Comparison of ENCODE assay signal across 40 cellular contexts in genomic region chr5:136388474-136388873, GRCh38. TPM values are rescaled to one million over a fixed set of nuclear protein-coding genes. Genes with fewer than 3 reads are reported as not detected.
"Had no signal": no experiment of that assay in that cellular context is flagged by ENCODE, and none has a peak within 500 bp of the region (broad histone marks: within the 10 kb centered on the region; RNA-seq: fewer than 3 reads in every experiment).

No MANE protein-coding gene starts in this region.

- H3K4me3 ChIP-seq: ascending aorta, cardiac muscle cell had no signal

- DNase-seq: activated CD4-positive, alpha-beta memory T cell treated with anti-CD3 and anti-CD28 coated beads, Interleukin-2, amount 10 ng/mL, durations not matched to agents 7 days and 5 days; activated CD4-positive, alpha-beta T cell treated with anti-CD3 and anti-CD28 coated beads for 1 hour; activated CD4-positive, alpha-beta T cell treated with anti-CD3 and anti-CD28 coated beads for 36 hours; activated CD4-positive, alpha-beta T cell treated with anti-CD3 and anti-CD28 coated beads for 48 hours; activated CD4-positive, alpha-beta T cell treated with anti-CD3 and anti-CD28 coated beads, Interleukin-2, amount 50 U/mL, for 48 hours; activated CD4-positive, CD25-positive, alpha-beta regulatory T cell; activated CD8-positive, alpha-beta memory T cell treated with anti-CD3 and anti-CD28 coated beads for 24 hours; activated CD8-positive, alpha-beta memory T cell treated with anti-CD3 and anti-CD28 coated beads, Interleukin-2, amount 10 ng/mL, durations not matched to agents 7 days and 5 days; activated CD8-positive, alpha-beta memory T cell treated with anti-CD3 and anti-CD28 coated beads, Interleukin-2, amount 50 U/mL, for 48 hours; activated CD8-positive, alpha-beta T cell treated with anti-CD3 and anti-CD28 coated beads, Interleukin-2, amount 10 ng/mL, durations not matched to agents 7 days and 5 days; activated effector memory CD4-positive, alpha-beta T cell treated with Interleukin-2 at 50 U/mL for 16 hours; activated gamma-delta T cell; activated naive CD4-positive, alpha-beta T cell treated with anti-CD3 and anti-CD28 coated beads, Interleukin-2, amount 10 ng/mL, durations not matched to agents 7 days and 5 days; activated naive CD4-positive, alpha-beta T cell treated with Interleukin-2 at 50 U/mL for 16 hours; activated naive CD8-positive, alpha-beta T cell treated with anti-CD3 and anti-CD28 coated beads, Interleukin-2, amount 10 ng/mL, durations not matched to agents 7 days and 5 days; activated naive CD8-positive, alpha-beta T cell treated with anti-CD3 and anti-CD28 coated beads, Interleukin-2, amount 50 U/mL, for 24 hours; activated T-cell treated with anti-CD3 and anti-CD28 coated beads, Interleukin-2, amount 50 U/mL, for 24 hours; activated T-cell treated with anti-CD3 and anti-CD28 coated beads, Interleukin-2, amount 50 U/mL, for 48 hours; amygdala; anterior cingulate cortex; caudate nucleus; cerebellar nuclear complex; T-helper 1 cell; T-helper 2 cell; T-helper 9 cell had no signal

- H3K27ac Mint-ChIP-seq: activated CD4-positive, alpha-beta memory T cell treated with anti-CD3 and anti-CD28 coated beads, Interleukin-2, amount 10 ng/mL, durations not matched to agents 7 days and 5 days; activated CD4-positive, alpha-beta T cell treated with anti-CD3 and anti-CD28 coated beads for 36 hours; activated CD8-positive, alpha-beta memory T cell treated with anti-CD3 and anti-CD28 coated beads, Interleukin-2, amount 10 ng/mL, durations not matched to agents 7 days and 5 days; activated CD8-positive, alpha-beta T cell treated with anti-CD3 and anti-CD28 coated beads, Interleukin-2, amount 10 ng/mL, durations not matched to agents 7 days and 5 days; activated naive CD4-positive, alpha-beta T cell treated with anti-CD3 and anti-CD28 coated beads, Interleukin-2, amount 10 ng/mL, durations not matched to agents 7 days and 5 days; activated naive CD4-positive, alpha-beta T cell treated with anti-CD3 and anti-CD28 coated beads, Interleukin-2, amount 50 U/mL, for 24 hours; activated naive CD8-positive, alpha-beta T cell; activated naive CD8-positive, alpha-beta T cell treated with anti-CD3 and anti-CD28 coated beads, Interleukin-2, amount 10 ng/mL, durations not matched to agents 7 days and 5 days; activated naive CD8-positive, alpha-beta T cell treated with anti-CD3 and anti-CD28 coated beads, Interleukin-2, amount 50 U/mL, for 24 hours; activated T-cell treated with anti-CD3 and anti-CD28 coated beads, Interleukin-2, amount 50 U/mL, for 24 hours; activated T-helper 2 cell treated with anti-CD3 and anti-CD28 coated beads, Interferon-gamma antibody, Interleukin-2, Interleukin-4, amounts not matched to agents 10 μg/mL and 5 μg/mL and 100 μg/mL, durations not matched to agents 14 hours and 24 hours and 36 hours; brain; T-helper 1 cell treated with Interleukin-12 subunit alpha and Interleukin-12 subunit beta and Interleukin-4 antibody, amounts not matched to agents 30 μg/mL and 1 μg/mL, for 36 hours; T-helper 2 cell treated with Interferon-gamma antibody and Interleukin-4, amounts not matched to agents 5 μg/mL and 100 μg/mL, for 36 hours had no signal

- H3K9me3 Mint-ChIP-seq: activated CD4-positive, alpha-beta memory T cell treated with anti-CD3 and anti-CD28 coated beads, Interleukin-2, amount 10 ng/mL, durations not matched to agents 7 days and 5 days; activated T-helper 2 cell treated with anti-CD3 and anti-CD28 coated beads, Interferon-gamma antibody, Interleukin-2, Interleukin-4, amounts not matched to agents 10 μg/mL and 5 μg/mL and 100 μg/mL, durations not matched to agents 14 hours and 24 hours and 36 hours; T-helper 1 cell treated with Interleukin-12 subunit alpha and Interleukin-12 subunit beta and Interleukin-4 antibody, amounts not matched to agents 30 μg/mL and 1 μg/mL, for 36 hours; T-helper 2 cell treated with Interferon-gamma antibody and Interleukin-4, amounts not matched to agents 5 μg/mL and 100 μg/mL, for 36 hours had no signal

- ATAC-seq: activated CD4-positive, alpha-beta T cell treated with anti-CD3 and anti-CD28 coated beads for 36 hours; activated CD4-positive, CD25-positive, alpha-beta regulatory T cell treated with anti-CD3 and anti-CD28 coated beads, Interleukin-2, amount 50 U/mL, for 24 hours; activated CD8-positive, alpha-beta memory T cell treated with anti-CD3 and anti-CD28 coated beads, Interleukin-2, amount 10 ng/mL, durations not matched to agents 7 days and 5 days; activated CD8-positive, alpha-beta T cell treated with anti-CD3 and anti-CD28 coated beads, Interleukin-2, amount 10 ng/mL, durations not matched to agents 7 days and 5 days; activated naive CD8-positive, alpha-beta T cell treated with anti-CD3 and anti-CD28 coated beads, Interleukin-2, amount 50 U/mL, for 24 hours had no signal

- H3K4me3 Mint-ChIP-seq: activated CD4-positive, alpha-beta memory T cell treated with anti-CD3 and anti-CD28 coated beads, Interleukin-2, amount 10 ng/mL, durations not matched to agents 7 days and 5 days; activated CD4-positive, alpha-beta T cell treated with anti-CD3 and anti-CD28 coated beads for 36 hours; activated CD8-positive, alpha-beta memory T cell treated with anti-CD3 and anti-CD28 coated beads, Interleukin-2, amount 10 ng/mL, durations not matched to agents 7 days and 5 days; activated CD8-positive, alpha-beta T cell treated with anti-CD3 and anti-CD28 coated beads, Interleukin-2, amount 10 ng/mL, durations not matched to agents 7 days and 5 days; activated naive CD4-positive, alpha-beta T cell treated with anti-CD3 and anti-CD28 coated beads, Interleukin-2, amount 10 ng/mL, durations not matched to agents 7 days and 5 days; activated naive CD4-positive, alpha-beta T cell treated with anti-CD3 and anti-CD28 coated beads, Interleukin-2, amount 50 U/mL, for 24 hours; activated naive CD8-positive, alpha-beta T cell; activated naive CD8-positive, alpha-beta T cell treated with anti-CD3 and anti-CD28 coated beads, Interleukin-2, amount 10 ng/mL, durations not matched to agents 7 days and 5 days; activated naive CD8-positive, alpha-beta T cell treated with anti-CD3 and anti-CD28 coated beads, Interleukin-2, amount 50 U/mL, for 24 hours; activated T-cell treated with anti-CD3 and anti-CD28 coated beads, Interleukin-2, amount 50 U/mL, for 24 hours; brain; central memory CD8-positive, alpha-beta T cell; T-helper 1 cell treated with Interleukin-12 subunit alpha and Interleukin-12 subunit beta and Interleukin-4 antibody, amounts not matched to agents 30 μg/mL and 1 μg/mL, for 36 hours; T-helper 2 cell treated with Interferon-gamma antibody and Interleukin-4, amounts not matched to agents 5 μg/mL and 100 μg/mL, for 36 hours had no signal

- H3K36me3 ChIP-seq: ascending aorta, cardiac muscle cell had no signal

- H3K4me1 ChIP-seq: ascending aorta had no signal

- H3K27me3 Mint-ChIP-seq: activated CD4-positive, alpha-beta memory T cell treated with anti-CD3 and anti-CD28 coated beads, Interleukin-2, amount 10 ng/mL, durations not matched to agents 7 days and 5 days; activated CD8-positive, alpha-beta memory T cell treated with anti-CD3 and anti-CD28 coated beads, Interleukin-2, amount 10 ng/mL, durations not matched to agents 7 days and 5 days; activated naive CD4-positive, alpha-beta T cell treated with anti-CD3 and anti-CD28 coated beads, Interleukin-2, amount 10 ng/mL, durations not matched to agents 7 days and 5 days; activated naive CD8-positive, alpha-beta T cell; activated naive CD8-positive, alpha-beta T cell treated with anti-CD3 and anti-CD28 coated beads, Interleukin-2, amount 10 ng/mL, durations not matched to agents 7 days and 5 days had no signal

- H3K36me3 Mint-ChIP-seq: activated CD8-positive, alpha-beta memory T cell treated with anti-CD3 and anti-CD28 coated beads, Interleukin-2, amount 10 ng/mL, durations not matched to agents 7 days and 5 days; activated naive CD4-positive, alpha-beta T cell treated with anti-CD3 and anti-CD28 coated beads, Interleukin-2, amount 10 ng/mL, durations not matched to agents 7 days and 5 days; activated naive CD4-positive, alpha-beta T cell treated with anti-CD3 and anti-CD28 coated beads, Interleukin-2, amount 50 U/mL, for 24 hours; activated naive CD8-positive, alpha-beta T cell; activated naive CD8-positive, alpha-beta T cell treated with anti-CD3 and anti-CD28 coated beads, Interleukin-2, amount 10 ng/mL, durations not matched to agents 7 days and 5 days; brain had no signal

- H3K27ac ChIP-seq: ascending aorta, cardiac muscle cell, VCaP had no signal

- H3K9me3 ChIP-seq: ascending aorta had no signal

- FAIRE-seq: bronchial epithelial cell, TTC549 had no signal

- H3K4me1 Mint-ChIP-seq: activated CD4-positive, alpha-beta memory T cell treated with anti-CD3 and anti-CD28 coated beads, Interleukin-2, amount 10 ng/mL, durations not matched to agents 7 days and 5 days; activated CD4-positive, alpha-beta T cell treated with anti-CD3 and anti-CD28 coated beads for 36 hours; activated CD8-positive, alpha-beta memory T cell treated with anti-CD3 and anti-CD28 coated beads, Interleukin-2, amount 10 ng/mL, durations not matched to agents 7 days and 5 days; activated naive CD4-positive, alpha-beta T cell treated with anti-CD3 and anti-CD28 coated beads, Interleukin-2, amount 10 ng/mL, durations not matched to agents 7 days and 5 days; activated naive CD4-positive, alpha-beta T cell treated with anti-CD3 and anti-CD28 coated beads, Interleukin-2, amount 50 U/mL, for 24 hours; activated naive CD8-positive, alpha-beta T cell treated with anti-CD3 and anti-CD28 coated beads, Interleukin-2, amount 10 ng/mL, durations not matched to agents 7 days and 5 days; activated naive CD8-positive, alpha-beta T cell treated with anti-CD3 and anti-CD28 coated beads, Interleukin-2, amount 50 U/mL, for 24 hours; brain; central memory CD8-positive, alpha-beta T cell had no signal

- H3K27me3 ChIP-seq: ascending aorta, cardiac muscle cell had no signal

RNA-seq across cellular contexts. Expression of gene TRPC7, which starts 23.1 kb away (rescaled TPM):
- total RNA-seq: activated CD4-positive, alpha-beta memory T cell treated with anti-CD3 and anti-CD28 coated beads, Interleukin-2, amount 10 ng/mL, durations not matched to agents 7 days and 5 days; activated CD4-positive, alpha-beta T cell treated with anti-CD3 and anti-CD28 coated beads for 36 hours; activated CD8-positive, alpha-beta memory T cell treated with anti-CD3 and anti-CD28 coated beads, Interleukin-2, amount 10 ng/mL, durations not matched to agents 7 days and 5 days; activated CD8-positive, alpha-beta T cell treated with anti-CD3 and anti-CD28 coated beads, Interleukin-2, amount 10 ng/mL, durations not matched to agents 7 days and 5 days; activated naive CD8-positive, alpha-beta T cell treated with anti-CD3 and anti-CD28 coated beads, Interleukin-2, amount 10 ng/mL, durations not matched to agents 7 days and 5 days; activated T-helper 2 cell treated with anti-CD3 and anti-CD28 coated beads, Interferon-gamma antibody, Interleukin-2, Interleukin-4, amounts not matched to agents 10 μg/mL and 5 μg/mL and 100 μg/mL, durations not matched to agents 14 hours and 24 hours and 36 hours; ascending aorta; bronchial epithelial cell; cardiac muscle cell; chondrocyte had no signal
- polyA plus RNA-seq: adipose tissue, cardiac muscle cell had no signal
